16 cellular contexts compared by ENCODE assay signal in the genomic region with DNA sequence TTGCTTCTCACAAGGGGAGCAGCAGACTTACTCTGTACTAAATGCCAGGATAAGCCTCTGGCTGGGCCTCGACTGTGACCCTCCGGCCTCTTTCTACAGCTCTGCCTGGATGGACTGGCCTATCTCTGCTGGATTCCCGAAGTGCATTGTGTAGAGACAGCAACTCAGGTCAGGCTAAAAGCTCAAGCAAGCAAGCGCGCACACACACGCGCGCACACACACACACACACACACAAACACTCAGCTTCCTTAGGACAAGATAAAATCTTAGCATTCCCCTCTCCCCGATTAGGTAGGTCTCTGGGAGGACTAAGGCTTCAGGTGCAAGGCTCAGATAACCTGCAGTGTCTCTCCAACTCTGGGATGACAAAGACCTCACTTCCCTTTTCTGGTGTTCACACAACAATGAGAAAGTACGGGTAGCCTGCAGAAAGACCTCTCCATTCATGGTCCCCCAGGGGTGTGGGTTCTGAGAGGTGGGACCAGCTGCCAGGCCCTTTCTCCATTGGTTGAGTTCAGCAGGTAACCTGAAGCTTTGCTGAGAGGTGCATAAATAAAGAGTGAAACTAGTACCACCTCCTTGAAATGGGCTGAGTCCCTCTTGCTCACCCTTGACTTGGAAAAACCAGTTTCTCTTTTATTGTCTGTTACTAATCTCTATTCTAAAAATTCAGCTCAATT.
DNase-seq lines count a peak whose midpoint lies in the region; ATAC-seq and TF ChIP-seq lines count a peak whose summit lies in the region.
"Had no signal": no experiment of that assay in that cellular context is flagged by ENCODE, and none has a peak within 500 bp of the region (broad histone marks: within the 10 kb centered on the region; RNA-seq: fewer than 3 reads in every experiment).

No MANE protein-coding gene starts in this region.

- no peaks in the 10 kb centered on the region for H3K4me1 ChIP-seq in Karpas-422 (ENCODE audit: low read length)
- H3K4me1 ChIP-seq: tibial nerve had no signal

- H4K20me1 ChIP-seq in Karpas-422 (ENCODE audit: insufficient read depth, low read depth, low read length) = no peaks in the 10 kb centered on the region

- peaks cover 10% of the 10 kb centered on the region for H3K4me1 Mint-ChIP-seq in HFFc6 (ENCODE audit: low read depth)
- H3K4me1 Mint-ChIP-seq: activated CD8-positive, alpha-beta memory T cell treated with anti-CD3 and anti-CD28 coated beads, Interleukin-2, amount 10 ng/mL, durations not matched to agents 7 days and 5 days had no signal

- TF ChIP-seq CTCF in HFFc6 (IDR thresholded peaks at IDR 0.05) = no peak

- H3K27ac ChIP-seq in Karpas-422 (ENCODE audit: low read length) = no peak overlapping the region
- H3K27ac ChIP-seq: A549, tibial nerve had no signal

- H3K4me2 ChIP-seq in Karpas-422 (ENCODE audit: low read depth, low read length, poor library complexity, severe bottlenecking) = no peak overlapping the region
- H3K4me2 ChIP-seq: A549 had no signal

- ATAC-seq in stimulated activated naive CD8-positive, alpha-beta T cell treated with anti-CD3 and anti-CD28 coated beads, Interleukin-15, Interleukin-2, amounts not matched to agents 100 U/mL and 50 U/mL, for 24 hours = no peak
- ATAC-seq: A549; activated CD8-positive, alpha-beta memory T cell treated with anti-CD3 and anti-CD28 coated beads, Interleukin-2, amount 10 ng/mL, durations not matched to agents 7 days and 5 days had no signal

- no peak overlapping the region for H3K9ac ChIP-seq in Karpas-422 (ENCODE audit: low read length)

- H3K9me2 ChIP-seq in Karpas-422 (replicated peaks; ENCODE audit: insufficient read depth, low read length) = no peaks in the 10 kb centered on the region

- no peaks in the 10 kb centered on the region for H3K36me3 ChIP-seq in Karpas-422 (ENCODE audit: insufficient read depth, low read length)
- H3K36me3 ChIP-seq: tibial nerve had no signal

- DNase-seq in NOMO-1 treated with DMSO at 0.1 percent for 48 hours (lab: John Stamatoyannopoulos, UW; ENCODE audit: unreplicated experiment) (peak; percentile 1), NOMO-1 (lab: John Stamatoyannopoulos, UW; ENCODE audit: unreplicated experiment in 2 of 2) (no peak), T47D (ENCODE audit: low read depth in 1 of 2, low spot score in 1 of 2) (peak; percentile 86 to 99), islet precursor cell (peak; percentile 96), ureter (ENCODE audit: low spot score) (peak; percentile 79), Karpas-422 (no peak), HFFc6 (no peak)
- no peak for DNase-seq in stimulated activated naive CD8-positive, alpha-beta T cell treated with anti-CD3 and anti-CD28 coated beads, Interleukin-15, Interleukin-2, amounts not matched to agents 100 U/mL and 50 U/mL, for 24 hours
- DNase-seq: activated CD8-positive, alpha-beta memory T cell treated with anti-CD3 and anti-CD28 coated beads, Interleukin-2, amount 10 ng/mL, durations not matched to agents 7 days and 5 days; activated naive CD4-positive, alpha-beta T cell treated with anti-CD3 and anti-CD28 coated beads, Interleukin-2, amount 10 ng/mL, durations not matched to agents 7 days and 5 days; CD4-positive, alpha-beta memory T cell; mesenchymal stem cell; occipital lobe; stimulated activated CD4-positive, alpha-beta T cell treated with anti-CD3 and anti-CD28 coated beads, Interleukin-12 subunit alpha, Interleukin-12 subunit beta, amount 100 ng/mL, for 4 hours had no signal

- H3K4me3 ChIP-seq in Karpas-422 (ENCODE audit: low read length) = no peak overlapping the region
- H3K4me3 ChIP-seq: A549, tibial nerve had no signal

- no peak overlapping the region for H3K4me3 Mint-ChIP-seq in HFFc6
- H3K4me3 Mint-ChIP-seq: activated CD8-positive, alpha-beta memory T cell treated with anti-CD3 and anti-CD28 coated beads, Interleukin-2, amount 10 ng/mL, durations not matched to agents 7 days and 5 days; activated naive CD4-positive, alpha-beta T cell treated with anti-CD3 and anti-CD28 coated beads, Interleukin-2, amount 10 ng/mL, durations not matched to agents 7 days and 5 days; CD4-positive, alpha-beta memory T cell had no signal

- H3K79me2 ChIP-seq in Karpas-422 (ENCODE audit: low read length) = no peaks in the 10 kb centered on the region

- H2AFZ ChIP-seq in Karpas-422 (ENCODE audit: low read length) = no peak overlapping the region

- no peaks in the 10 kb centered on the region for H3K27me3 ChIP-seq in Karpas-422 (ENCODE audit: low read length)
- H3K27me3 ChIP-seq: tibial nerve had no signal

- no peaks in the 10 kb centered on the region for H3K9me3 ChIP-seq in Karpas-422 (ENCODE audit: low read length)
- H3K9me3 ChIP-seq: A549, tibial nerve had no signal

- in situ Hi-C loops in T47D (cut with HindIII; ENCODE audit: low pct_unique_long_range_greater_than_20kb, low sequenced_read_pairs) = no loop called here

- no peaks in the 10 kb centered on the region for H3K36me3 Mint-ChIP-seq in HFFc6 (ENCODE audit: low read depth)
- H3K36me3 Mint-ChIP-seq: activated CD8-positive, alpha-beta memory T cell treated with anti-CD3 and anti-CD28 coated beads, Interleukin-2, amount 10 ng/mL, durations not matched to agents 7 days and 5 days; activated naive CD4-positive, alpha-beta T cell treated with anti-CD3 and anti-CD28 coated beads, Interleukin-2, amount 10 ng/mL, durations not matched to agents 7 days and 5 days; CD4-positive, alpha-beta memory T cell had no signal

- no peaks in the 10 kb centered on the region for H3K9me3 Mint-ChIP-seq in HFFc6
- H3K9me3 Mint-ChIP-seq: activated naive CD4-positive, alpha-beta T cell treated with anti-CD3 and anti-CD28 coated beads, Interleukin-2, amount 10 ng/mL, durations not matched to agents 7 days and 5 days; CD4-positive, alpha-beta memory T cell had no signal

- peaks cover 4% of the 10 kb centered on the region for H3K27me3 Mint-ChIP-seq in HFFc6 (ENCODE audit: insufficient read depth)

- no peak overlapping the region for H3K27ac Mint-ChIP-seq in HFFc6
- H3K27ac Mint-ChIP-seq: activated CD8-positive, alpha-beta memory T cell treated with anti-CD3 and anti-CD28 coated beads, Interleukin-2, amount 10 ng/mL, durations not matched to agents 7 days and 5 days; activated naive CD4-positive, alpha-beta T cell treated with anti-CD3 and anti-CD28 coated beads, Interleukin-2, amount 10 ng/mL, durations not matched to agents 7 days and 5 days had no signal

Comparison
In these comparisons a context has a peak if more than half of its experiments do, and no peak if none do; other contexts are left out.
1. DNase-seq: peak in NOMO-1 treated with DMSO at 0.1 percent for 48 hours (single experiment), T47D (2 of 2), islet precursor cell (single experiment) and ureter (single experiment); none in NOMO-1 (0 of 2), stimulated activated naive CD8-positive, alpha-beta T cell treated with anti-CD3 and anti-CD28 coated beads, Interleukin-15, Interleukin-2, amounts not matched to agents 100 U/mL and 50 U/mL, for 24 hours (single experiment), Karpas-422 (single experiment) and HFFc6 (single experiment).